Comparison of ENCODE assay signal across 1 cellular context in the genomic region with DNA sequence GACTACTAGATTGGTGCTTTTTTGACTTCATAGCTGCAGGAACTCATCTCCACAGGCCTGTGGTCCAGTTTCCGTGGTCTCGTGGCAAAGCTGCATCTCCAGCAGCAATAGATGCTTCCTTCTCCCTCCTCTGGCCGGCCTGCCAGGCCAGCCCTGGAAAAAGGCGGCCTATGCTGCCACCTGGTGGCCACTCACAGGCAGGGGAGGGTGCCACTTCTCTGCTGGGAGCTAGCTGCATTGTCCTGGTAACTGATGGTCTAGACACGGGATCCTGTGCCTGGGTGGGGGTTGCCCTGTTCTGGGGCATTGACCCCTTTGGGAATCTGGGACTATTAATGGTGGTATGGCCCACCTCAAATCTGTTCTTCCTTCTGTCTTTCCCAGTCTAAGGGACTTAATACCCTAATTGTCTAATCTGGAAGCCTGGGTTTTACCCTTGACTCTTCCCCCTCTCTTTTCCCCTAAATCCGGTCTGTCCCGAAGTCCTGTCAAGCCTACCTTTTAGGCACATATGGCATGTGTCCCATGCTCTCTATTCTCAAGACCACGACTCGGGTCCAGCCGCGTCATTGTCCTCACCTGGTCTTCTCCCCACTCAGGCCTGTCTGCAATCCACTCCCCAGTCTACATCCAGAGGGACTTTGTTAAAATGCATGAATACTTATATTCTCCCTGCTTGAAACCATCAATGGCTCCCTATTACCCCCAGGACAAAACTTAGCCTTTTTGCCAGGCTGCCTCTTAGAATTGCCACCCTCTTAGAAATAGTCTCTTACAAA.
A peak's percentile ranks its signal among the peaks of the same experiment; 100 is the strongest.
TF ChIP-seq lines count a peak whose summit lies in the region.

No MANE protein-coding gene starts in this region.

TF ChIP-seq in HepG2, 621 proteins besides CTCF, POLR2A, EP300 and RAD21 (continued from another document and continues in another):
- TF ChIP-seq, protein P1, sequence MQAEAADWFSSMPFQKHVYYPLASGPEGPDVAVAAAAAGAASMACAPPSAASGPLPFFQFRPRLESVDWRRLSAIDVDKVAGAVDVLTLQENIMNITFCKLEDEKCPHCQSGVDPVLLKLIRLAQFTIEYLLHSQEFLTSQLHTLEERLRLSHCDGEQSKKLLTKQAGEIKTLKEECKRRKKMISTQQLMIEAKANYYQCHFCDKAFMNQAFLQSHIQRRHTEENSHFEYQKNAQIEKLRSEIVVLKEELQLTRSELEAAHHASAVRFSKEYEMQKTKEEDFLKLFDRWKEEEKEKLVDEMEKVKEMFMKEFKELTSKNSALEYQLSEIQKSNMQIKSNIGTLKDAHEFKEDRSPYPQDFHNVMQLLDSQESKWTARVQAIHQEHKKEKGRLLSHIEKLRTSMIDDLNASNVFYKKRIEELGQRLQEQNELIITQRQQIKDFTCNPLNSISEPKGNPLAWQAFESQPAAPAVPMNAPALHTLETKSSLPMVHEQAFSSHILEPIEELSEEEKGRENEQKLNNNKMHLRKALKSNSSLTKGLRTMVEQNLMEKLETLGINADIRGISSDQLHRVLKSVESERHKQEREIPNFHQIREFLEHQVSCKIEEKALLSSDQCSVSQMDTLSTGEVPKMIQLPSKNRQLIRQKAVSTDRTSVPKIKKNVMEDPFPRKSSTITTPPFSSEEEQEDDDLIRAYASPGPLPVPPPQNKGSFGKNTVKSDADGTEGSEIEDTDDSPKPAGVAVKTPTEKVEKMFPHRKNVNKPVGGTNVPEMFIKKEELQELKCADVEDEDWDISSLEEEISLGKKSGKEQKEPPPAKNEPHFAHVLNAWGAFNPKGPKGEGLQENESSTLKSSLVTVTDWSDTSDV (CRISPR knock-in tag; IDR thresholded peaks at IDR 0.05) = no peak
- TF ChIP-seq, protein P2, sequence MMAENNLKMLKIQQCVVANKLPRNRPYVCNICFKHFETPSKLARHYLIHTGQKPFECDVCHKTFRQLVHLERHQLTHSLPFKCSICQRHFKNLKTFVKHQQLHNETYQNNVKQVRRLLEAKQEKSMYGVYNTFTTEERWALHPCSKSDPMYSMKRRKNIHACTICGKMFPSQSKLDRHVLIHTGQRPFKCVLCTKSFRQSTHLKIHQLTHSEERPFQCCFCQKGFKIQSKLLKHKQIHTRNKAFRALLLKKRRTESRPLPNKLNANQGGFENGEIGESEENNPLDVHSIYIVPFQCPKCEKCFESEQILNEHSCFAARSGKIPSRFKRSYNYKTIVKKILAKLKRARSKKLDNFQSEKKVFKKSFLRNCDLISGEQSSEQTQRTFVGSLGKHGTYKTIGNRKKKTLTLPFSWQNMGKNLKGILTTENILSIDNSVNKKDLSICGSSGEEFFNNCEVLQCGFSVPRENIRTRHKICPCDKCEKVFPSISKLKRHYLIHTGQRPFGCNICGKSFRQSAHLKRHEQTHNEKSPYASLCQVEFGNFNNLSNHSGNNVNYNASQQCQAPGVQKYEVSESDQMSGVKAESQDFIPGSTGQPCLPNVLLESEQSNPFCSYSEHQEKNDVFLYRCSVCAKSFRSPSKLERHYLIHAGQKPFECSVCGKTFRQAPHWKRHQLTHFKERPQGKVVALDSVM (CRISPR knock-in tag; IDR thresholded peaks at IDR 0.05) = no peak
- TF ChIP-seq CHD2 (IDR thresholded peaks at IDR 0.05; ENCODE audit: low read depth, low read length) (no peak), EHMT2 (IDR thresholded peaks at IDR 0.05; ENCODE audit: borderline replicate concordance, low read depth, low read length) (no peak), JDP2 (CRISPR knock-in tag; IDR thresholded peaks at IDR 0.05; ENCODE audit: borderline replicate concordance) (no peak), ZNF570 (CRISPR knock-in tag; IDR thresholded peaks at IDR 0.05; ENCODE audit: borderline replicate concordance) (no peak), KDM6A (CRISPR knock-in tag; IDR thresholded peaks at IDR 0.05; ENCODE audit: low read depth) (no peak), THYN1 (CRISPR knock-in tag; IDR thresholded peaks at IDR 0.05; ENCODE audit: borderline replicate concordance, low read depth) (no peak), ZNF761 (CRISPR knock-in tag; conservative IDR thresholded peaks at IDR 0.05) (no peak), NCOR1 (IDR thresholded peaks at IDR 0.05; ENCODE audit: borderline replicate concordance, low read length) (no peak), HIVEP1 (CRISPR knock-in tag; IDR thresholded peaks at IDR 0.05) (no peak), SMC3 (IDR thresholded peaks at IDR 0.05; ENCODE audit: low read length) (peak; percentile 87), KDM2A (CRISPR knock-in tag; IDR thresholded peaks at IDR 0.05; ENCODE audit: borderline replicate concordance, low read depth) (peak; percentile 75), NFYB (CRISPR knock-in tag; IDR thresholded peaks at IDR 0.05) (no peak), EZH2 (conservative IDR thresholded peaks at IDR 0.05; ENCODE audit: low read depth, low read length) (no peak), ZNF629 (CRISPR knock-in tag; conservative IDR thresholded peaks at IDR 0.05) (no peak), ZNF790 (CRISPR knock-in tag; IDR thresholded peaks at IDR 0.05; ENCODE audit: borderline replicate concordance) (no peak), KLF16 (CRISPR knock-in tag; IDR thresholded peaks at IDR 0.05) (peak in 1 of 2 experiments; percentile 47; a peak in 1 of 4 replicates), ETV5 (CRISPR knock-in tag; IDR thresholded peaks at IDR 0.05; ENCODE audit: borderline replicate concordance) (no peak), SNRNP70 (IDR thresholded peaks at IDR 0.05; ENCODE audit: low read depth, low read length) (no peak), ZFX (CRISPR knock-in tag; IDR thresholded peaks at IDR 0.05; ENCODE audit: low read depth) (0 out of 2 replicates have a peak, but pooled peaks have one; percentile 29), ZNF747 (CRISPR knock-in tag; IDR thresholded peaks at IDR 0.05; ENCODE audit: borderline replicate concordance) (no peak), HCFC1 (IDR thresholded peaks at IDR 0.05; ENCODE audit: low read depth, low read length) (no peak), POLR2G (IDR thresholded peaks at IDR 0.05; ENCODE audit: low read depth, low read length) (no peak), FOXK2 (IDR thresholded peaks at IDR 0.05) (no peak), ZNF44 (CRISPR knock-in tag; IDR thresholded peaks at IDR 0.05) (no peak), ZNF557 (CRISPR knock-in tag; IDR thresholded peaks at IDR 0.05) (no peak), FOXA1 (IDR thresholded peaks at IDR 0.05) (no peak), FOXA1 (CRISPR knock-in tag; IDR thresholded peaks at IDR 0.05) (no peak), ZNF230 (CRISPR knock-in tag; IDR thresholded peaks at IDR 0.05) (no peak), DPF2 (CRISPR knock-in tag; IDR thresholded peaks at IDR 0.05; ENCODE audit: borderline replicate concordance, low read depth) (no peak), ZMYM4 (CRISPR knock-in tag; IDR thresholded peaks at IDR 0.05) (no peak), TAF1 (CRISPR knock-in tag; IDR thresholded peaks at IDR 0.05) (no peak), KAT2B (IDR thresholded peaks at IDR 0.05; ENCODE audit: borderline replicate concordance, low read depth, low read length) (no peak), NR2F1 (CRISPR knock-in tag; IDR thresholded peaks at IDR 0.05) (no peak), ZNF205 (CRISPR knock-in tag; IDR thresholded peaks at IDR 0.05) (peak; percentile 96), SYNCRIP (IDR thresholded peaks at IDR 0.05; ENCODE audit: insufficient read depth, low read depth, low read length) (no peak)
- TF ChIP-seq, protein P3, sequence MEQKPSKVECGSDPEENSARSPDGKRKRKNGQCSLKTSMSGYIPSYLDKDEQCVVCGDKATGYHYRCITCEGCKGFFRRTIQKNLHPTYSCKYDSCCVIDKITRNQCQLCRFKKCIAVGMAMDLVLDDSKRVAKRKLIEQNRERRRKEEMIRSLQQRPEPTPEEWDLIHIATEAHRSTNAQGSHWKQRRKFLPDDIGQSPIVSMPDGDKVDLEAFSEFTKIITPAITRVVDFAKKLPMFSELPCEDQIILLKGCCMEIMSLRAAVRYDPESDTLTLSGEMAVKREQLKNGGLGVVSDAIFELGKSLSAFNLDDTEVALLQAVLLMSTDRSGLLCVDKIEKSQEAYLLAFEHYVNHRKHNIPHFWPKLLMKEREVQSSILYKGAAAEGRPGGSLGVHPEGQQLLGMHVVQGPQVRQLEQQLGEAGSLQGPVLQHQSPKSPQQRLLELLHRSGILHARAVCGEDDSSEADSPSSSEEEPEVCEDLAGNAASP (CRISPR knock-in tag; IDR thresholded peaks at IDR 0.05; ENCODE audit: borderline replicate concordance) = no peak
- TF ChIP-seq, protein P4, sequence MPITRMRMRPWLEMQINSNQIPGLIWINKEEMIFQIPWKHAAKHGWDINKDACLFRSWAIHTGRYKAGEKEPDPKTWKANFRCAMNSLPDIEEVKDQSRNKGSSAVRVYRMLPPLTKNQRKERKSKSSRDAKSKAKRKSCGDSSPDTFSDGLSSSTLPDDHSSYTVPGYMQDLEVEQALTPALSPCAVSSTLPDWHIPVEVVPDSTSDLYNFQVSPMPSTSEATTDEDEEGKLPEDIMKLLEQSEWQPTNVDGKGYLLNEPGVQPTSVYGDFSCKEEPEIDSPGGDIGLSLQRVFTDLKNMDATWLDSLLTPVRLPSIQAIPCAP (CRISPR knock-in tag; IDR thresholded peaks at IDR 0.05; ENCODE audit: low read depth) = no peak
- TF ChIP-seq, protein P5, sequence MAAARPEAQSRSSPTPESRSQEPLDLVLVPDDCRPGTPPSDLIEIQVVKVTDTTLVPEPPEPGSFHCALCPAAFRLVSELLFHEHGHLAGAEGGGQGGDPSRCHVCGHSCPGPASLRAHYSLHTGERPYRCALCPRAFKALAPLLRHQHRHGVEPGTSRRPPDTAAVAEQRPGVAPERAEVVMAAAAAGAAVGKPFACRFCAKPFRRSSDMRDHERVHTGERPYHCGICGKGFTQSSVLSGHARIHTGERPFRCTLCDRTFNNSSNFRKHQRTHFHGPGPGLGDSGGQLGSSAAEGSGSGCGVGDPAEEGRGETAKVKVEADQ (CRISPR knock-in tag; IDR thresholded peaks at IDR 0.05; ENCODE audit: borderline replicate concordance) = no peak
- TF ChIP-seq, protein P6, sequence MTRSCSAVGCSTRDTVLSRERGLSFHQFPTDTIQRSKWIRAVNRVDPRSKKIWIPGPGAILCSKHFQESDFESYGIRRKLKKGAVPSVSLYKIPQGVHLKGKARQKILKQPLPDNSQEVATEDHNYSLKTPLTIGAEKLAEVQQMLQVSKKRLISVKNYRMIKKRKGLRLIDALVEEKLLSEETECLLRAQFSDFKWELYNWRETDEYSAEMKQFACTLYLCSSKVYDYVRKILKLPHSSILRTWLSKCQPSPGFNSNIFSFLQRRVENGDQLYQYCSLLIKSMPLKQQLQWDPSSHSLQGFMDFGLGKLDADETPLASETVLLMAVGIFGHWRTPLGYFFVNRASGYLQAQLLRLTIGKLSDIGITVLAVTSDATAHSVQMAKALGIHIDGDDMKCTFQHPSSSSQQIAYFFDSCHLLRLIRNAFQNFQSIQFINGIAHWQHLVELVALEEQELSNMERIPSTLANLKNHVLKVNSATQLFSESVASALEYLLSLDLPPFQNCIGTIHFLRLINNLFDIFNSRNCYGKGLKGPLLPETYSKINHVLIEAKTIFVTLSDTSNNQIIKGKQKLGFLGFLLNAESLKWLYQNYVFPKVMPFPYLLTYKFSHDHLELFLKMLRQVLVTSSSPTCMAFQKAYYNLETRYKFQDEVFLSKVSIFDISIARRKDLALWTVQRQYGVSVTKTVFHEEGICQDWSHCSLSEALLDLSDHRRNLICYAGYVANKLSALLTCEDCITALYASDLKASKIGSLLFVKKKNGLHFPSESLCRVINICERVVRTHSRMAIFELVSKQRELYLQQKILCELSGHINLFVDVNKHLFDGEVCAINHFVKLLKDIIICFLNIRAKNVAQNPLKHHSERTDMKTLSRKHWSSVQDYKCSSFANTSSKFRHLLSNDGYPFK (CRISPR knock-in tag; IDR thresholded peaks at IDR 0.05; ENCODE audit: borderline replicate concordance) = no peak
- TF ChIP-seq, protein P7, sequence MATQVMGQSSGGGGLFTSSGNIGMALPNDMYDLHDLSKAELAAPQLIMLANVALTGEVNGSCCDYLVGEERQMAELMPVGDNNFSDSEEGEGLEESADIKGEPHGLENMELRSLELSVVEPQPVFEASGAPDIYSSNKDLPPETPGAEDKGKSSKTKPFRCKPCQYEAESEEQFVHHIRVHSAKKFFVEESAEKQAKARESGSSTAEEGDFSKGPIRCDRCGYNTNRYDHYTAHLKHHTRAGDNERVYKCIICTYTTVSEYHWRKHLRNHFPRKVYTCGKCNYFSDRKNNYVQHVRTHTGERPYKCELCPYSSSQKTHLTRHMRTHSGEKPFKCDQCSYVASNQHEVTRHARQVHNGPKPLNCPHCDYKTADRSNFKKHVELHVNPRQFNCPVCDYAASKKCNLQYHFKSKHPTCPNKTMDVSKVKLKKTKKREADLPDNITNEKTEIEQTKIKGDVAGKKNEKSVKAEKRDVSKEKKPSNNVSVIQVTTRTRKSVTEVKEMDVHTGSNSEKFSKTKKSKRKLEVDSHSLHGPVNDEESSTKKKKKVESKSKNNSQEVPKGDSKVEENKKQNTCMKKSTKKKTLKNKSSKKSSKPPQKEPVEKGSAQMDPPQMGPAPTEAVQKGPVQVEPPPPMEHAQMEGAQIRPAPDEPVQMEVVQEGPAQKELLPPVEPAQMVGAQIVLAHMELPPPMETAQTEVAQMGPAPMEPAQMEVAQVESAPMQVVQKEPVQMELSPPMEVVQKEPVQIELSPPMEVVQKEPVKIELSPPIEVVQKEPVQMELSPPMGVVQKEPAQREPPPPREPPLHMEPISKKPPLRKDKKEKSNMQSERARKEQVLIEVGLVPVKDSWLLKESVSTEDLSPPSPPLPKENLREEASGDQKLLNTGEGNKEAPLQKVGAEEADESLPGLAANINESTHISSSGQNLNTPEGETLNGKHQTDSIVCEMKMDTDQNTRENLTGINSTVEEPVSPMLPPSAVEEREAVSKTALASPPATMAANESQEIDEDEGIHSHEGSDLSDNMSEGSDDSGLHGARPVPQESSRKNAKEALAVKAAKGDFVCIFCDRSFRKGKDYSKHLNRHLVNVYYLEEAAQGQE (IDR thresholded peaks at IDR 0.05; ENCODE audit: borderline replicate concordance in 1 of 2, low read depth in 1 of 2, low read length in 2 of 2) = no peak
- TF ChIP-seq, protein P8, sequence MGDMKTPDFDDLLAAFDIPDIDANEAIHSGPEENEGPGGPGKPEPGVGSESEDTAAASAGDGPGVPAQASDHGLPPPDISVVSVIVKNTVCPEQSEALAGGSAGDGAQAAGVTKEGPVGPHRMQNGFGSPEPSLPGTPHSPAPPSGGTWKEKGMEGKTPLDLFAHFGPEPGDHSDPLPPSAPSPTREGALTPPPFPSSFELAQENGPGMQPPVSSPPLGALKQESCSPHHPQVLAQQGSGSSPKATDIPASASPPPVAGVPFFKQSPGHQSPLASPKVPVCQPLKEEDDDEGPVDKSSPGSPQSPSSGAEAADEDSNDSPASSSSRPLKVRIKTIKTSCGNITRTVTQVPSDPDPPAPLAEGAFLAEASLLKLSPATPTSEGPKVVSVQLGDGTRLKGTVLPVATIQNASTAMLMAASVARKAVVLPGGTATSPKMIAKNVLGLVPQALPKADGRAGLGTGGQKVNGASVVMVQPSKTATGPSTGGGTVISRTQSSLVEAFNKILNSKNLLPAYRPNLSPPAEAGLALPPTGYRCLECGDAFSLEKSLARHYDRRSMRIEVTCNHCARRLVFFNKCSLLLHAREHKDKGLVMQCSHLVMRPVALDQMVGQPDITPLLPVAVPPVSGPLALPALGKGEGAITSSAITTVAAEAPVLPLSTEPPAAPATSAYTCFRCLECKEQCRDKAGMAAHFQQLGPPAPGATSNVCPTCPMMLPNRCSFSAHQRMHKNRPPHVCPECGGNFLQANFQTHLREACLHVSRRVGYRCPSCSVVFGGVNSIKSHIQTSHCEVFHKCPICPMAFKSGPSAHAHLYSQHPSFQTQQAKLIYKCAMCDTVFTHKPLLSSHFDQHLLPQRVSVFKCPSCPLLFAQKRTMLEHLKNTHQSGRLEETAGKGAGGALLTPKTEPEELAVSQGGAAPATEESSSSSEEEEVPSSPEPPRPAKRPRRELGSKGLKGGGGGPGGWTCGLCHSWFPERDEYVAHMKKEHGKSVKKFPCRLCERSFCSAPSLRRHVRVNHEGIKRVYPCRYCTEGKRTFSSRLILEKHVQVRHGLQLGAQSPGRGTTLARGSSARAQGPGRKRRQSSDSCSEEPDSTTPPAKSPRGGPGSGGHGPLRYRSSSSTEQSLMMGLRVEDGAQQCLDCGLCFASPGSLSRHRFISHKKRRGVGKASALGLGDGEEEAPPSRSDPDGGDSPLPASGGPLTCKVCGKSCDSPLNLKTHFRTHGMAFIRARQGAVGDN (CRISPR knock-in tag; IDR thresholded peaks at IDR 0.05) = peak; percentile 34
